ENCODE assay signal across 1 cellular context in the genomic region with DNA sequence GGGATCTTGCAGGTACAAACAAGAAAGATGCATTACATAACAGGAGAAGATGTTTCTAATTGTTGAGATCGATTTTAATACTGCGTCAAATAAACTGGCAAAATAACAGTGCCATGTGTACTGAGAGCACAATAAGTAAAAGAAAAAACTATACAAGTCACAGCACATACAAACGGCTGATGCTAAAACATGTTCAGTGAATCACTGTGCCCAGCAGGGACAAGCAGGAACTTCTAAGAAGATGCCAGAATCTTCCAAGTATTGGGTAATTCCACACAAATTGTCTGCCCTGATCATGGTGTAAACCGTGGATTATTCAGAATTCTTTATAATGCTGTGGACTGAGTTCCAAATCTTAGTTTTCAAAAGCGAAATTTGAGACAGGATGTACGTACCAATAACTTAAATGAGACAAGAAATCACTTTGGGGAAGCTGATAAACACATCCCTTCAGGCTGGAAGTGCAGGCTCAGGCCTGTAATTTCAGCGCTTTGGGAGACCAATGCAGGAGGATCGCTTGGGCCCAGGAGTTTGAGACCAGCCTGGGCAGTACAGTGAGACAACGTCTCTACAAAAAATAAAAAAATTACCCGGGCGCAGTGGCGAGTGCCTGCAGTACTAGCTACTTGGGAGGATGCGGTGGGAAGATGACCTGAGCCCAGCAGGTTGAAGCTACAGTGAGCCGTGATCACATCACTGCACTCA.
TF ChIP-seq lines count a peak whose summit lies in the region.

No MANE protein-coding gene starts in this region.

TF ChIP-seq in GM23338, 12 proteins besides CTCF, POLR2A, EP300 and RAD21:
- TF ChIP-seq ZNF114 (CRISPR knock-in tag; IDR thresholded peaks at IDR 0.05): no peak
- TF ChIP-seq POLR2AphosphoS5 (IDR thresholded peaks at IDR 0.05; ENCODE audit: low read depth): no peak
- no peak for TF ChIP-seq EZH2phosphoT487 (IDR thresholded peaks at IDR 0.05; ENCODE audit: unreplicated experiment)
- no peak for TF ChIP-seq EZH2 (IDR thresholded peaks at IDR 0.05; ENCODE audit: low read depth, unreplicated experiment)
- TF ChIP-seq ZNF331 (CRISPR knock-in tag; IDR thresholded peaks at IDR 0.05; ENCODE audit: low read depth): no peak
